ENCODE assay signal across 8 cellular contexts in genomic region chr10:97406493-97406892, GRCh38. TPM values are rescaled to one million over a fixed set of nuclear protein-coding genes. Genes with fewer than 3 reads are reported as not detected.
DNase-seq lines count a peak whose midpoint lies in the region; ATAC-seq, FAIRE-seq and TF ChIP-seq lines count a peak whose summit lies in the region.
"Not testable (repeated sequence)": the region's sequence is repeated elsewhere in the genome, so short reads cannot be mapped to it uniquely, and the experiment has no call there.

No MANE protein-coding gene starts in this region.

- H4K20me1 ChIP-seq in GM23338 (replicated peaks; ENCODE audit: insufficient read depth); SU-DHL-6 (ENCODE audit: low read depth, low read length); neural progenitor cell (ENCODE audit: low read depth): not testable (repeated sequence)

- not testable (repeated sequence) for H3K4me1 ChIP-seq in A549; GM23338 (ENCODE audit: insufficient read depth); neural progenitor cell
- peaks cover 20 to 44% (median 33%) of the 10 kb centered on the region in 3 donors for H3K4me1 ChIP-seq in esophagus squamous epithelium
- peaks cover 19% of the 10 kb centered on the region for H3K4me1 ChIP-seq in vagina

- ATAC-seq in A549, GM23338: not testable (repeated sequence)

- not testable (repeated sequence) for H3K9me3 Mint-ChIP-seq in GM23338; MCF 10A (ENCODE audit: unreplicated experiment); neural progenitor cell

- TF ChIP-seq RAD21 in A549 (conservative IDR thresholded peaks at IDR 0.05 in 1 of 2, IDR thresholded peaks at IDR 0.05 in 1 of 2) = not testable (repeated sequence)

- WGBS in A549 (ENCODE audit: missing lambda C conversion rate) = 89% methylated on average over 7 of the region's 7 CpGs
- 31 to 60% methylated on average over 6 to 7 of the region's 7 CpGs for WGBS in esophagus squamous epithelium, 2 donors

- H3K4me2 ChIP-seq in A549 = peak overlapping the region; percentile 73
- not testable (repeated sequence) for H3K4me2 ChIP-seq in GM23338; SU-DHL-6 (ENCODE audit: low read depth, low read length, poor library complexity, severe bottlenecking); neural progenitor cell

- BruUV-seq in MCF 10A (replicated peaks; lab: Mats Ljungman, UMichigan) = not testable (repeated sequence)

- not testable (repeated sequence) for H3K27ac Mint-ChIP-seq in GM23338; MCF 10A (ENCODE audit: low read depth, unreplicated experiment); neural progenitor cell

- H3K9me2 ChIP-seq in GM23338 (ENCODE audit: insufficient read depth); SU-DHL-6 (replicated peaks; ENCODE audit: insufficient read depth, low read length): not testable (repeated sequence)

- FAIRE-seq in A549 (lab: Jason Lieb, UNC) = not testable (repeated sequence)

- H3K27me3 Mint-ChIP-seq in GM23338 (ENCODE audit: insufficient read depth, low read depth, poor library complexity); MCF 10A (ENCODE audit: insufficient read depth, unreplicated experiment): not testable (repeated sequence)
- peaks cover 14% of the 10 kb centered on the region for H3K27me3 Mint-ChIP-seq in neural progenitor cell (ENCODE audit: insufficient read depth, low read depth)

- intact Hi-C loops in MCF 10A (cut with micrococcal nuclease); esophagus squamous epithelium (cut with DNase I); vagina (cut with DNase I): not testable (repeated sequence)

- peak overlapping the region; percentile 74; the same call in 1 of the 2 replicates for H2AFZ ChIP-seq in GM23338
- H2AFZ ChIP-seq in SU-DHL-6 (ENCODE audit: low read depth, low read length, severe bottlenecking) = peak overlapping the region; percentile 86
- peak overlapping the region; percentile 100 for H2AFZ ChIP-seq in neural progenitor cell (replicated peaks)

- H3K27ac ChIP-seq in A549 = peak overlapping the region in 1 of 2 experiments; percentile 71; a peak in 4 of 6 replicates
- H3K27ac ChIP-seq in GM23338 (ENCODE audit: low read depth); SU-DHL-6 (ENCODE audit: low read depth, low read length); neural progenitor cell: not testable (repeated sequence)
- peak overlapping the region in 3 of 4 donors; percentile 82 to 89 (median 88) for H3K27ac ChIP-seq in esophagus squamous epithelium
- peak overlapping the region; percentile 18 for H3K27ac ChIP-seq in vagina

- not testable (repeated sequence) for H3K4me1 Mint-ChIP-seq in GM23338; MCF 10A (ENCODE audit: insufficient read depth, unreplicated experiment)
- peaks cover 11% of the 10 kb centered on the region for H3K4me1 Mint-ChIP-seq in neural progenitor cell

- not testable (repeated sequence) for H3K36me3 Mint-ChIP-seq in GM23338 (ENCODE audit: low read depth); MCF 10A (ENCODE audit: insufficient read depth, unreplicated experiment); neural progenitor cell

- TF ChIP-seq POLR2A in A549 (IDR thresholded peaks at IDR 0.05; ENCODE audit: low read length); esophagus squamous epithelium (IDR thresholded peaks at IDR 0.05); vagina (IDR thresholded peaks at IDR 0.05): not testable (repeated sequence)

- TF ChIP-seq EP300 in A549 (IDR thresholded peaks at IDR 0.05) = not testable (repeated sequence)

- not testable (repeated sequence) for TF ChIP-seq CTCF in A549 (IDR thresholded peaks at IDR 0.05); GM23338 (conservative IDR thresholded peaks at IDR 0.05; ENCODE audit: low read depth in 2 of 2); SU-DHL-6 (IDR thresholded peaks at IDR 0.05; ENCODE audit: insufficient read depth, low read length, poor library complexity, severe bottlenecking); MCF 10A (IDR thresholded peaks at IDR 0.05; ENCODE audit: unreplicated experiment); esophagus squamous epithelium (IDR thresholded peaks at IDR 0.05); neural progenitor cell (IDR thresholded peaks at IDR 0.05); vagina (IDR thresholded peaks at IDR 0.05)

- POLR2A ChIA-PET in A549 (lab: Yijun Ruan, JAX) = not testable (repeated sequence)
- POLR2A ChIA-PET in MCF 10A (lab: Yijun Ruan, JAX) = interaction anchor here (0.7 to 1.7 kb wide), 11 partner anchors 13 to 330 kb away, joined by 3 to 14 read pairs (median 4); partner anchors contain the start of genes FRAT1 and FRAT2

- 0 out of 2 replicates have a peak overlapping the region, but pooled peaks have one; percentile 3 for H3K9ac ChIP-seq in SU-DHL-6 (ENCODE audit: low read length)
- not testable (repeated sequence) for H3K9ac ChIP-seq in neural progenitor cell

- not testable (repeated sequence) for DNase-seq in A549 (ENCODE audit: low read depth in 1 of 2, low spot score in 1 of 2); GM23338 (ENCODE audit: low spot score); esophagus squamous epithelium (lab: John Stamatoyannopoulos, UW); neural progenitor cell (ENCODE audit: low spot score); vagina (ENCODE audit: extremely low spot score in 2 of 2)
- peak; percentile 23 for DNase-seq in MV-4-11 (lab: John Stamatoyannopoulos, UW)
- DNase-seq in MCF 10A (ENCODE audit: unreplicated experiment) = peak; percentile 45

- not testable (repeated sequence) for H3K4me3 Mint-ChIP-seq in GM23338; MCF 10A (ENCODE audit: unreplicated experiment); neural progenitor cell

- H3K27me3 ChIP-seq in GM23338 (ENCODE audit: insufficient read depth); SU-DHL-6 (ENCODE audit: low read length); esophagus squamous epithelium; neural progenitor cell; vagina: not testable (repeated sequence)

- H3K9me3 ChIP-seq in A549; SU-DHL-6 (ENCODE audit: insufficient read depth, low read length); esophagus squamous epithelium; neural progenitor cell (ENCODE audit: low read depth); vagina: not testable (repeated sequence)

- H3F3A ChIP-seq in GM23338 (replicated peaks; ENCODE audit: low read depth) = peaks cover 13% of the 10 kb centered on the region; the same call in 1 of the 2 replicates
- not testable (repeated sequence) for H3F3A ChIP-seq in SU-DHL-6 (ENCODE audit: insufficient read depth); neural progenitor cell (ENCODE audit: low read depth)

- not testable (repeated sequence) for H3K79me2 ChIP-seq in GM23338 (replicated peaks; ENCODE audit: insufficient read depth); SU-DHL-6 (ENCODE audit: insufficient read depth, low read length); neural progenitor cell (ENCODE audit: low read depth)

- not testable (repeated sequence) for H3K4me3 ChIP-seq in A549; GM23338; SU-DHL-6 (ENCODE audit: insufficient read depth, low read length, poor library complexity, severe bottlenecking); esophagus squamous epithelium; neural progenitor cell; vagina

- H3K36me3 ChIP-seq in GM23338 (ENCODE audit: insufficient read depth); SU-DHL-6 (ENCODE audit: low read length); esophagus squamous epithelium; neural progenitor cell; vagina: not testable (repeated sequence)

- CTCF ChIA-PET in A549 (lab: Yijun Ruan, JAX) = interaction anchor here (0.7 to 4.1 kb wide), 24 partner anchors 9 to 325 kb away, joined by 3 to 23 read pairs (median 4); partner anchors contain the start of gene UBTD1
- CTCF ChIA-PET in MCF 10A (lab: Yijun Ruan, JAX) = interaction anchor here (0.7 to 2.7 kb wide), 11 partner anchors 8 to 269 kb away, joined by 3 to 8 read pairs (median 4); no protein-coding TSS in a partner anchor

RNA-seq across cellular contexts. Expression of gene RRP12, which starts 5.4 kb away (rescaled TPM):
- polyA plus RNA-seq in A549 (2011; rRNA removed) = 38.1 and 40.8 TPM in 2 replicates
- polyA plus RNA-seq in A549 (2012; cell fraction: cytosol; rRNA removed) = 29.5 and 30.1 TPM in 2 replicates
- polyA plus RNA-seq in A549 (2012; cell fraction: nucleus; rRNA removed) = 110 and 127 TPM in 2 replicates
- 37.0 to 43.9 TPM (median 37.9 TPM) in 3 replicates for polyA plus RNA-seq in A549 (2017; fragmentation: RNase III; extraction: RNeasy Plus Mini Kit Qiagen cat#74134 plus additional on column Dnase treatment)
- 66.7 and 83.7 TPM in 2 replicates for polyA minus RNA-seq in A549 (2011; rRNA and poly(A)+ RNA removed)
- total RNA-seq in GM23338 (2014; rRNA removed; shearing (Covaris generic)) = 62.6 and 66.4 TPM in 2 replicates
- 49.5 and 53.4 TPM in 2 replicates for polyA plus RNA-seq in GM23338 (2016; fragmentation: Nextera tagmentation; extraction: Ambion mirVana)
- 66.1 and 86.7 TPM in 2 replicates for total RNA-seq in MCF 10A (2022)
- total RNA-seq in esophagus squamous epithelium = 10 to 100 TPM; 14.9 to 33.4 (median 23.9) TPM
- total RNA-seq in neural progenitor cell (ENCODE audit: low replicate concordance) = 6.1 and 13.8 TPM in 2 replicates
- 32.7 TPM for total RNA-seq in vagina

RNA-seq across cellular contexts. Expression of gene PGAM1, which starts 19.5 kb away (rescaled TPM):
- polyA plus RNA-seq in A549 (2011; rRNA removed) = 459 and 516 TPM in 2 replicates
- 497 and 598 TPM in 2 replicates for polyA plus RNA-seq in A549 (2012; cell fraction: cytosol; rRNA removed)
- polyA plus RNA-seq in A549 (2012; cell fraction: nucleus; rRNA removed) = 365 and 373 TPM in 2 replicates
- polyA plus RNA-seq in A549 (2017; fragmentation: RNase III; extraction: RNeasy Plus Mini Kit Qiagen cat#74134 plus additional on column Dnase treatment) = 516 to 557 TPM (median 525 TPM) in 3 replicates
- 361 and 374 TPM in 2 replicates for polyA minus RNA-seq in A549 (2011; rRNA and poly(A)+ RNA removed)
- total RNA-seq in GM23338 (2014; rRNA removed; shearing (Covaris generic)) = 870 and 930 TPM in 2 replicates
- polyA plus RNA-seq in GM23338 (2016; fragmentation: Nextera tagmentation; extraction: Ambion mirVana) = 492 and 497 TPM in 2 replicates
- 235 and 248 TPM in 2 replicates for total RNA-seq in MCF 10A (2022)
- total RNA-seq in esophagus squamous epithelium = 100 to 1,000 TPM; 310 to 700 (median 514) TPM
- total RNA-seq in neural progenitor cell (ENCODE audit: low replicate concordance) = 887 and 1,352 TPM in 2 replicates
- 224 TPM for total RNA-seq in vagina

RNA-seq across cellular contexts. Expression of gene EXOSC1, which starts 39.3 kb away (rescaled TPM):
- 64.0 and 71.7 TPM in 2 replicates for polyA plus RNA-seq in A549 (2011; rRNA removed)
- 61.0 and 63.8 TPM in 2 replicates for polyA plus RNA-seq in A549 (2012; cell fraction: cytosol; rRNA removed)
- 30.0 and 36.1 TPM in 2 replicates for polyA plus RNA-seq in A549 (2012; cell fraction: nucleus; rRNA removed)
- polyA plus RNA-seq in A549 (2017; fragmentation: RNase III; extraction: RNeasy Plus Mini Kit Qiagen cat#74134 plus additional on column Dnase treatment) = 54.0 to 54.8 TPM (median 54.8 TPM) in 3 replicates
- 37.4 and 41.4 TPM in 2 replicates for polyA minus RNA-seq in A549 (2011; rRNA and poly(A)+ RNA removed)
- 63.6 and 66.3 TPM in 2 replicates for total RNA-seq in GM23338 (2014; rRNA removed; shearing (Covaris generic))
- polyA plus RNA-seq in GM23338 (2016; fragmentation: Nextera tagmentation; extraction: Ambion mirVana) = 127 and 131 TPM in 2 replicates
- total RNA-seq in MCF 10A (2022) = 56.5 and 62.3 TPM in 2 replicates
- 10 to 100 TPM; 12.4 to 44.8 (median 24.7) TPM for total RNA-seq in esophagus squamous epithelium
- total RNA-seq in neural progenitor cell (ENCODE audit: low replicate concordance) = 48.7 and 72.6 TPM in 2 replicates
- total RNA-seq in vagina = 37.6 TPM

RNA-seq across cellular contexts. Expression of gene ZDHHC16, which starts 39.5 kb away (rescaled TPM):
- polyA plus RNA-seq in A549 (2011; rRNA removed) (57.0 and 71.6 TPM in 2 replicates), A549 (2017; fragmentation: RNase III; extraction: RNeasy Plus Mini Kit Qiagen cat#74134 plus additional on column Dnase treatment) (47.7 to 53.0 TPM (median 51.0 TPM) in 3 replicates), GM23338 (2016; fragmentation: Nextera tagmentation; extraction: Ambion mirVana) (33.3 and 35.1 TPM in 2 replicates)
- 70.1 and 86.8 TPM in 2 replicates for polyA plus RNA-seq in A549 (2012; cell fraction: cytosol; rRNA removed)
- polyA plus RNA-seq in A549 (2012; cell fraction: nucleus; rRNA removed) = 65.8 and 75.7 TPM in 2 replicates
- 95.0 and 111 TPM in 2 replicates for polyA minus RNA-seq in A549 (2011; rRNA and poly(A)+ RNA removed)
- total RNA-seq in GM23338 (2014; rRNA removed; shearing (Covaris generic)) = 58.1 and 58.2 TPM in 2 replicates
- total RNA-seq in MCF 10A (2022) (44.9 and 48.0 TPM in 2 replicates), esophagus squamous epithelium (10 to 100 TPM; 17.0 to 36.9 (median 28.2) TPM), neural progenitor cell (ENCODE audit: low replicate concordance) (15.2 and 39.4 TPM in 2 replicates), vagina (27.3 TPM)
